ENCODE assay signal across 23 cellular contexts in the genomic region with DNA sequence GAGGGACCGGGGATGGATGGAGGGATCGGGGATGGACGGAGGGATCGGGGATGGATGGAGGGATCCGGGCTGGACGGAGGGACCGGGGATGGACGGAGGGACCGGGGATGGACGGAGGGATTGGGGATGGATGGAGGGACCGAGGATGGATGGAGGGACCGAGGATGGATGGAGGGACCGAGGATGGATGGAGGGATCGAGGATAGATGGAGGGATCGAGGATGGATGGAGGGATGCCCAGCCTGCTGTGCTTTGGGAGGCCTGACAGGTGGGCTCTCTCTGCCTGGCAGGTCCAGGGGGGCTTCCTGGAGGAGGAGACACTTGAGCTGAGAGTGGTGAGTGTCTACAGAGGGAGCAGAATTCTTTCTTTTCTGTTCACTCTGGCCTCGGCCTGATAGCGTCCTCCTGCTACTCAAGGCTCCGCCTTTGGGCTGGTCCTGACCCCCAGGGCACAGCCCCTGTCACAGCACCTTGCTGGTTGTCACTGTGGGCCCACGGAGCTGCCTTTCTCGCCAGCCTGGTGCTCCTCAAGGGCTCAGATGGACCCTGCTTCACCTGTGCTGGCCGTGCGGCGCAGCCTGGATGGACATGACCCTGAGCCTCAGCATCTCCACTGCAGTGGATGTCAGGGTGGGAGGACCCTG. TPM values are rescaled to one million over a fixed set of nuclear protein-coding genes. Genes with fewer than 3 reads are reported as not detected.
A peak's percentile ranks its signal among the peaks of the same experiment; 100 is the strongest.
DNase-seq lines count a peak whose midpoint lies in the region; ATAC-seq, FAIRE-seq and TF ChIP-seq lines count a peak whose summit lies in the region.
"Had no signal": no experiment of that assay in that cellular context is flagged by ENCODE, and none has a peak within 500 bp of the region (broad histone marks: within the 10 kb centered on the region; RNA-seq: fewer than 3 reads in every experiment).

No MANE protein-coding gene starts in this region.

- no peaks in the 10 kb centered on the region for H4K20me1 ChIP-seq in SK-N-SH (ENCODE audit: insufficient read depth)

- H3K9ac ChIP-seq in SK-N-SH = no peak overlapping the region

- H3K4me1 ChIP-seq in SK-N-SH (ENCODE audit: control insufficient read depth in 1 of 2, insufficient read depth in 2 of 2, low read depth in 1 of 2, low read length in 1 of 2) = no peaks in the 10 kb centered on the region
- no peaks in the 10 kb centered on the region for H3K4me1 ChIP-seq in left ventricle myocardium inferior
- no peaks in the 10 kb centered on the region for H3K4me1 ChIP-seq in upper lobe of right lung
- H3K4me1 ChIP-seq: BE2C had no signal

- H3K9me2 ChIP-seq in SK-N-SH = no peaks in the 10 kb centered on the region

- no peaks in the 10 kb centered on the region for H3K36me3 Mint-ChIP-seq in naive thymus-derived CD8-positive, alpha-beta T cell
- H3K36me3 Mint-ChIP-seq: CD4-positive, alpha-beta memory T cell had no signal

- H3K4me1 Mint-ChIP-seq in naive thymus-derived CD8-positive, alpha-beta T cell = peaks cover 0 to 2% (median 0%) of the 10 kb centered on the region in 4 donors
- H3K4me1 Mint-ChIP-seq: CD4-positive, alpha-beta memory T cell had no signal

- H3K27me3 ChIP-seq in SK-N-SH (ENCODE audit: insufficient read depth) (no peaks in the 10 kb centered on the region), left ventricle myocardium inferior (ENCODE audit: low read depth) (peaks cover 23% of the 10 kb centered on the region), upper lobe of right lung (no peaks in the 10 kb centered on the region)
- H3K27me3 ChIP-seq: BE2C had no signal

- peaks cover 0 to 4% (median 0%) of the 10 kb centered on the region in 9 donors for H3K9me3 Mint-ChIP-seq in naive thymus-derived CD8-positive, alpha-beta T cell

- H3K27me3 Mint-ChIP-seq in naive thymus-derived CD8-positive, alpha-beta T cell = peaks cover 0 to 7% (median 1%) of the 10 kb centered on the region in 5 donors

- no peak overlapping the region for H3K27ac ChIP-seq in SK-N-SH (ENCODE audit: low read depth in 2 of 2, low read length in 1 of 2)
- H3K27ac ChIP-seq in left ventricle myocardium inferior (replicated peaks) = no peak overlapping the region
- no peak overlapping the region for H3K27ac ChIP-seq in upper lobe of right lung
- H3K27ac ChIP-seq: 22Rv1 had no signal

- POLR2A ChIA-PET in SK-N-SH (lab: Yijun Ruan, JAX) = no interaction called here
- POLR2A ChIA-PET in naive thymus-derived CD8-positive, alpha-beta T cell (lab: Charles Lee) = no interaction called here

- H3K36me3 ChIP-seq in SK-N-SH (replicated peaks in 1 of 2; ENCODE audit: control insufficient read depth in 1 of 2, insufficient read depth in 2 of 2, low read length in 1 of 2) (no peaks in the 10 kb centered on the region), left ventricle myocardium inferior (no peaks in the 10 kb centered on the region), upper lobe of right lung (no peaks in the 10 kb centered on the region)
- H3K36me3 ChIP-seq: BE2C had no signal

- H3K27ac Mint-ChIP-seq in naive thymus-derived CD8-positive, alpha-beta T cell = no peak overlapping the region
- H3K27ac Mint-ChIP-seq: CD4-positive, alpha-beta memory T cell had no signal

- H3K4me3 ChIP-seq in SK-N-SH (ENCODE audit: low read depth in 2 of 2, low read length in 1 of 2) (no peak overlapping the region), left ventricle myocardium inferior (no peak overlapping the region), upper lobe of right lung (no peak overlapping the region)

- H2AFZ ChIP-seq in SK-N-SH (ENCODE audit: low read depth) = no peak overlapping the region

- ATAC-seq in SK-N-SH treated with all-trans-retinoic acid at 6 μM for 48 hours (no peak), upper lobe of right lung (no peak)
- ATAC-seq in naive thymus-derived CD8-positive, alpha-beta T cell = no peak
- ATAC-seq: Panc1 had no signal

- no peak for TF ChIP-seq EP300 in SK-N-SH (IDR thresholded peaks at IDR 0.05; ENCODE audit: borderline replicate concordance in 1 of 2, low read depth in 1 of 2, low read length in 1 of 2)

- CTCF ChIA-PET in SK-N-SH (lab: Yijun Ruan, JAX) = no interaction called here

- FAIRE-seq in frontal cortex (lab: Jason Lieb, UNC) = no peak
- FAIRE-seq: D721Med had no signal

- H3K4me3 Mint-ChIP-seq in naive thymus-derived CD8-positive, alpha-beta T cell = no peak overlapping the region
- H3K4me3 Mint-ChIP-seq: CD4-positive, alpha-beta memory T cell had no signal

- intact Hi-C loops in cardiac septum (cut with DNase I) = no loop called here
- intact Hi-C loops in left ventricle myocardium inferior (cut with micrococcal nuclease) = no loop called here
- intact Hi-C loops in upper lobe of right lung (cut with DNase I) = no loop called here

- DNase-seq in SK-N-SH (peak; percentile 12), cardiac septum (ENCODE audit: low spot score) (peak; percentile 35), left ventricle myocardium inferior (no peak), mesenteric fat pad (ENCODE audit: low spot score) (peak; percentile 75), upper lobe of right lung (peak; percentile 45), frontal cortex (ENCODE audit: low spot score in 2 of 2) (no peak)
- no peak for DNase-seq in naive thymus-derived CD8-positive, alpha-beta T cell
- DNase-seq: BE2C; CD4-positive, alpha-beta memory T cell; DMS79; HCEC 1CT; IMR-90; Kasumi-1; MM.1S; NCI-H1105 treated with DMSO at 0.1 percent for 48 hours; NCI-H1694 treated with DMSO at 0.1 percent for 48 hours; NCI-H2107; NCI-H2227 treated with DMSO at 0.1 percent for 48 hours; NCI-H524 had no signal

- H3K4me2 ChIP-seq in SK-N-SH = no peak overlapping the region

- no peak for TF ChIP-seq RAD21 in SK-N-SH (IDR thresholded peaks at IDR 0.05; ENCODE audit: low read length)

- TF ChIP-seq CTCF in SK-N-SH (IDR thresholded peaks at IDR 0.05) (no peak), left ventricle myocardium inferior (IDR thresholded peaks at IDR 0.05; ENCODE audit: borderline replicate concordance) (no peak), upper lobe of right lung (IDR thresholded peaks at IDR 0.05) (no peak)

- H3F3A ChIP-seq in SK-N-SH (replicated peaks; ENCODE audit: insufficient read depth) = no peaks in the 10 kb centered on the region

- H3K9me3 ChIP-seq in SK-N-SH (no peaks in the 10 kb centered on the region), left ventricle myocardium inferior (replicated peaks) (no peaks in the 10 kb centered on the region), upper lobe of right lung (no peaks in the 10 kb centered on the region)
- H3K9me3 ChIP-seq: BE2C had no signal

- H3K79me2 ChIP-seq in SK-N-SH (ENCODE audit: insufficient read depth) = no peaks in the 10 kb centered on the region

- 76% methylated on average over 15 of the region's 23 CpGs for WGBS in SK-N-SH (ENCODE audit: low lambda C conversion rate)

TF ChIP-seq in SK-N-SH, 30 proteins besides CTCF, POLR2A, EP300 and RAD21:
- no peak for TF ChIP-seq SIN3A (IDR thresholded peaks at IDR 0.05; ENCODE audit: borderline replicate concordance, low read depth, low read length)
- no peak for TF ChIP-seq FOSL2 (IDR thresholded peaks at IDR 0.05; ENCODE audit: borderline replicate concordance, low read depth)
- TF ChIP-seq, protein P1, sequence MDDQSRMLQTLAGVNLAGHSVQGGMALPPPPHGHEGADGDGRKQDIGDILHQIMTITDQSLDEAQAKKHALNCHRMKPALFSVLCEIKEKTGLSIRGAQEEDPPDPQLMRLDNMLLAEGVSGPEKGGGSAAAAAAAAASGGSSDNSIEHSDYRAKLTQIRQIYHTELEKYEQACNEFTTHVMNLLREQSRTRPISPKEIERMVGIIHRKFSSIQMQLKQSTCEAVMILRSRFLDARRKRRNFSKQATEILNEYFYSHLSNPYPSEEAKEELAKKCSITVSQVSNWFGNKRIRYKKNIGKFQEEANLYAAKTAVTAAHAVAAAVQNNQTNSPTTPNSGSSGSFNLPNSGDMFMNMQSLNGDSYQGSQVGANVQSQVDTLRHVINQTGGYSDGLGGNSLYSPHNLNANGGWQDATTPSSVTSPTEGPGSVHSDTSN (IDR thresholded peaks at IDR 0.05) = no peak
- TF ChIP-seq, protein P2, sequence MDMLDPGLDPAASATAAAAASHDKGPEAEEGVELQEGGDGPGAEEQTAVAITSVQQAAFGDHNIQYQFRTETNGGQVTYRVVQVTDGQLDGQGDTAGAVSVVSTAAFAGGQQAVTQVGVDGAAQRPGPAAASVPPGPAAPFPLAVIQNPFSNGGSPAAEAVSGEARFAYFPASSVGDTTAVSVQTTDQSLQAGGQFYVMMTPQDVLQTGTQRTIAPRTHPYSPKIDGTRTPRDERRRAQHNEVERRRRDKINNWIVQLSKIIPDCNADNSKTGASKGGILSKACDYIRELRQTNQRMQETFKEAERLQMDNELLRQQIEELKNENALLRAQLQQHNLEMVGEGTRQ (IDR thresholded peaks at IDR 0.05; ENCODE audit: borderline replicate concordance, low read depth, low read length) = no peak

TF ChIP-seq in SK-N-SH treated with all-trans-retinoic acid at 6 μM for 48 hours, 23 proteins besides CTCF, POLR2A, EP300 and RAD21:
- no peak for TF ChIP-seq ESRRG (CRISPR knock-in tag; IDR thresholded peaks at IDR 0.05)
- no peak for TF ChIP-seq BACH2 (CRISPR knock-in tag; IDR thresholded peaks at IDR 0.05; ENCODE audit: borderline replicate concordance)
- TF ChIP-seq ZNF70 (CRISPR knock-in tag; IDR thresholded peaks at IDR 0.05) = no peak
- TF ChIP-seq, protein P3, sequence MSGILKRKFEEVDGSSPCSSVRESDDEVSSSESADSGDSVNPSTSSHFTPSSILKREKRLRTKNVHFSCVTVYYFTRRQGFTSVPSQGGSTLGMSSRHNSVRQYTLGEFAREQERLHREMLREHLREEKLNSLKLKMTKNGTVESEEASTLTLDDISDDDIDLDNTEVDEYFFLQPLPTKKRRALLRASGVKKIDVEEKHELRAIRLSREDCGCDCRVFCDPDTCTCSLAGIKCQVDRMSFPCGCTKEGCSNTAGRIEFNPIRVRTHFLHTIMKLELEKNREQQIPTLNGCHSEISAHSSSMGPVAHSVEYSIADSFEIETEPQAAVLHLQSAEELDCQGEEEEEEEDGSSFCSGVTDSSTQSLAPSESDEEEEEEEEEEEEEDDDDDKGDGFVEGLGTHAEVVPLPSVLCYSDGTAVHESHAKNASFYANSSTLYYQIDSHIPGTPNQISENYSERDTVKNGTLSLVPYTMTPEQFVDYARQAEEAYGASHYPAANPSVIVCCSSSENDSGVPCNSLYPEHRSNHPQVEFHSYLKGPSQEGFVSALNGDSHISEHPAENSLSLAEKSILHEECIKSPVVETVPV (CRISPR knock-in tag; IDR thresholded peaks at IDR 0.05) = no peak

RNA-seq across cellular contexts. Expression of a gene that starts 42.2 kb away (rescaled TPM):
- 41.4 and 49.6 TPM in 2 replicates for polyA plus RNA-seq in SK-N-SH (2012; rRNA removed)
- polyA plus RNA-seq in SK-N-SH (2012; cell fraction: cytosol; rRNA removed) = 51.8 and 53.1 TPM in 2 replicates
- polyA plus RNA-seq in SK-N-SH (2012; cell fraction: nucleus; rRNA removed) = 19.0 and 27.1 TPM in 2 replicates
- total RNA-seq in cardiac septum (33.7 TPM), left ventricle myocardium inferior (45.9 TPM), mesenteric fat pad (135 TPM), upper lobe of right lung (109 TPM), frontal cortex (56.7 TPM)
- total RNA-seq in naive thymus-derived CD8-positive, alpha-beta T cell = 10 to 100 TPM; 22.6 to 24.2 TPM
- 10 to 100 TPM; 17.8 to 23.2 (median 22.5) TPM for polyA plus RNA-seq in naive thymus-derived CD8-positive, alpha-beta T cell

Comparison
In these comparisons a context has a peak if more than half of its experiments do, and no peak if none do; other contexts are left out.
1. DNase-seq: peak in SK-N-SH (single experiment), cardiac septum (single experiment), mesenteric fat pad (single experiment) and upper lobe of right lung (single experiment); none in left ventricle myocardium inferior (single experiment), naive thymus-derived CD8-positive, alpha-beta T cell (0 of 10) and frontal cortex (0 of 2).